21 cellular contexts compared by ENCODE assay signal in the genomic region with DNA sequence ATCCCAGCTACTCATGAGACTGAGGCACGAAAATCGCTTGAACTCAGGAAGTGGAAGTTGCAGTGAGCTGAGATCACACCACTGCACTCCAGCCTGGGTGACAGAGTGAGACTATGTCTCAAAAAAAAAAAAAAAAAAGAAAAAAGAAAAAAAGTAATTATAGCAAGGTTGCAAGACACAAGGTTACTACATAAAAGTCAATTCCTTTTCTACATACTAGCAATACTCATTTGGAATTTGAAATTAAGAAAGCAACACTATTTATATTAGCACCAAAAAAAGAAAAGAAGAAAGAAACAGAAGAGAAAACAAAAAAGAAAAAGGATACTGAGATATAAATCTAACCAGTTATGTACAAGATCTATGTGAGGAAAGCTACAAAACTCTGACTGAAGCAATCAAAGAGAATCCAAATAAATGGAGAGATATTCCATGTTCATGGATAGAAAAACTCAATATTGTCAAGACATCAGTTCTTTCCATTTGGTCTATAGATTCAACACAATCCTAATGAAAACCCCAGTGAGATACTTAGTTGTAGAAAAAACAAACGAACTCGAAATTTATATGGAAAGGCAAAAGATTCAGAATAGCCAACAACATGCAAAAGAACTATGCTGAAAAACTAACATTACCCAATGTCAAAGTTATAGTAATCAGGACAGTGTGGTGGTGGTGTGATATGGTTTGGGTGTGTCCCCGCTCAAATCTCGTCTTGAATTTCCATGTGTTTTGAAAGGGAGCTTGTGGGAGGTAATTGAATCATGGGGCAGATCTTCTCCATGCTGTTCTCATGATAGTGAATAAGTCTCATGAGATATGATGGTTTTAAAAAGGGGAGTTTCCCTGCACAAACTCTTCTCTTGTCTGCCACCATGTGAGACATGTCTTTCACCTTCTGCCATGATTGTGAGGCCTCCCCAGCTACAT.
"Had no signal": no experiment of that assay in that cellular context is flagged by ENCODE, and none has a peak within 500 bp of the region (broad histone marks: within the 10 kb centered on the region; RNA-seq: fewer than 3 reads in every experiment).

No MANE protein-coding gene starts in this region.

- H3K27ac Mint-ChIP-seq: activated naive CD4-positive, alpha-beta T cell treated with anti-CD3 and anti-CD28 coated beads, Interleukin-2, amount 10 ng/mL, durations not matched to agents 7 days and 5 days; nephron had no signal

- H3K9me3 Mint-ChIP-seq: activated naive CD4-positive, alpha-beta T cell treated with anti-CD3 and anti-CD28 coated beads, Interleukin-2, amount 10 ng/mL, durations not matched to agents 7 days and 5 days had no signal

- H3K36me3 Mint-ChIP-seq: activated naive CD4-positive, alpha-beta T cell treated with anti-CD3 and anti-CD28 coated beads, Interleukin-2, amount 10 ng/mL, durations not matched to agents 7 days and 5 days had no signal

- DNase-seq: activated CD4-positive, alpha-beta T cell treated with anti-CD3 and anti-CD28 coated beads for 4 hours; activated CD4-positive, alpha-beta T cell treated with anti-CD3 and anti-CD28 coated beads, Interleukin-2, amount 50 U/mL, for 48 hours; activated CD4-positive, CD25-positive, alpha-beta regulatory T cell; activated CD8-positive, alpha-beta memory T cell treated with anti-CD3 and anti-CD28 coated beads, Interleukin-2, amount 50 U/mL, for 48 hours; activated naive CD4-positive, alpha-beta T cell treated with anti-CD3 and anti-CD28 coated beads, Interleukin-2, amount 10 ng/mL, durations not matched to agents 7 days and 5 days; activated T-cell treated with anti-CD3 and anti-CD28 coated beads, Interleukin-2, amount 50 U/mL, for 48 hours; body of pancreas; heart right ventricle; islet precursor cell; left cardiac atrium; pancreas; psoas muscle; spleen; stimulated activated CD4-positive, alpha-beta T cell treated with anti-CD3 and anti-CD28 coated beads, Interleukin-4, amount 100 ng/mL, for 1 hour; stimulated activated naive CD4-positive, alpha-beta T cell; T-helper 9 cell; upper lobe of right lung had no signal

- H3K4me3 Mint-ChIP-seq: activated naive CD4-positive, alpha-beta T cell treated with anti-CD3 and anti-CD28 coated beads, Interleukin-2, amount 10 ng/mL, durations not matched to agents 7 days and 5 days had no signal

- H3K27ac ChIP-seq: body of pancreas, heart right ventricle, neutrophil, pancreas, psoas muscle, right atrium auricular region, spleen, upper lobe of right lung had no signal

- H3K9me3 ChIP-seq: body of pancreas, neutrophil, pancreas, psoas muscle, right atrium auricular region, spleen, upper lobe of right lung had no signal

- H3K36me3 ChIP-seq: heart right ventricle, neutrophil, pancreas, right atrium auricular region, spleen, upper lobe of right lung had no signal

- H3K4me3 ChIP-seq: body of pancreas, heart right ventricle, pancreas, psoas muscle, right atrium auricular region, spleen, upper lobe of right lung had no signal

- H3K4me1 ChIP-seq: body of pancreas, heart right ventricle, pancreas, psoas muscle, right atrium auricular region, spleen, upper lobe of right lung had no signal

- ATAC-seq: body of pancreas, heart right ventricle, left cardiac atrium, pancreas, psoas muscle, upper lobe of right lung had no signal

- H3K27me3 ChIP-seq: body of pancreas had no signal

- FAIRE-seq: endometrium, pancreas had no signal
